Comparison of ENCODE assay signal across 8 cellular contexts in genomic region chr2:69385443-69386151, GRCh38. TPM values are rescaled to one million over a fixed set of nuclear protein-coding genes. Genes with fewer than 3 reads are reported as not detected.
A peak's percentile ranks its signal among the peaks of the same experiment; 100 is the strongest.
DNase-seq lines count a peak whose midpoint lies in the region; ATAC-seq, FAIRE-seq and TF ChIP-seq lines count a peak whose summit lies in the region.

No MANE protein-coding gene starts in this region.

- FAIRE-seq in GM19239 (lab: Jason Lieb, UNC): no peak

- ATAC-seq in DND-41 (ENCODE audit: insufficient read depth, low read depth) (no peak), HG03378 (IDR thresholded peaks at IDR 0.05; ENCODE audit: unreplicated experiment) (no peak)

- H3K4me3 ChIP-seq in DND-41 (ENCODE audit: low read depth in 1 of 2, low read length in 2 of 2): peak overlapping the region; percentile 73 to 79; a peak in 3 of 4 replicates
- H3K4me3 ChIP-seq in dorsolateral prefrontal cortex: peak overlapping the region in 55 of 59 donors; percentile 62 to 99 (median 89)
- H3K4me3 ChIP-seq in neuron (ENCODE audit: low read length): peak overlapping the region; percentile 67

- H3K27me3 ChIP-seq in DND-41 (ENCODE audit: insufficient read depth, low read length, poor library complexity) (no peaks in the 10 kb centered on the region), dorsolateral prefrontal cortex (no peaks in the 10 kb centered on the region), neuron (ENCODE audit: insufficient read depth, low read length) (no peaks in the 10 kb centered on the region)

- H3K9me3 ChIP-seq in DND-41 (ENCODE audit: insufficient read depth, low read length, severe bottlenecking) (no peaks in the 10 kb centered on the region), neuron (ENCODE audit: low read length) (no peaks in the 10 kb centered on the region)

- peaks cover 3% of the 10 kb centered on the region; the same call in 1 of the 2 replicates for H3K36me3 ChIP-seq in DND-41 (ENCODE audit: insufficient read depth, low read length)
- H3K36me3 ChIP-seq in neuron (ENCODE audit: insufficient read depth, low read length): no peaks in the 10 kb centered on the region

- H3K4me2 ChIP-seq in DND-41 (ENCODE audit: insufficient read depth, low read length): peak overlapping the region; percentile 71

- H3K79me2 ChIP-seq in DND-41 (ENCODE audit: insufficient read depth, low read length): peaks cover 70% of the 10 kb centered on the region

- peaks cover 47% of the 10 kb centered on the region for H3K4me1 ChIP-seq in DND-41 (ENCODE audit: insufficient read depth, low read length)
- H3K4me1 ChIP-seq in neuron (ENCODE audit: insufficient read depth, low read length): peaks cover 18% of the 10 kb centered on the region

- DNase-seq in DND-41: no peak
- peak; percentile 28 for DNase-seq in NCI-H526 treated with DMSO at 0.1 percent for 48 hours (lab: John Stamatoyannopoulos, UW)
- DNase-seq in dorsolateral prefrontal cortex: no peak
- no peak for DNase-seq in hepatic stellate cell (ENCODE audit: low spot score)
- DNase-seq in occipital lobe (lab: John Stamatoyannopoulos, UW): no peak
- DNase-seq in GM19239 (ENCODE audit: insufficient read length, low spot score): no peak

- H4K20me1 ChIP-seq in DND-41 (ENCODE audit: insufficient read depth, low read length): peaks cover 8% of the 10 kb centered on the region; the same call in 1 of the 2 replicates

- H2AFZ ChIP-seq in DND-41 (ENCODE audit: low read depth, low read length): no peak overlapping the region
- no peak overlapping the region for H2AFZ ChIP-seq in neuron (ENCODE audit: low read depth, low read length)

- peak overlapping the region; percentile 64 for H3K9ac ChIP-seq in DND-41 (ENCODE audit: low read depth, low read length)

- no peak for TF ChIP-seq CTCF in DND-41 (IDR thresholded peaks at IDR 0.05; ENCODE audit: borderline replicate concordance, extremely low read depth, low read length, poor library complexity, severe bottlenecking)
- no peak for TF ChIP-seq CTCF in dorsolateral prefrontal cortex (IDR thresholded peaks at IDR 0.05 in 54 of 56, conservative IDR thresholded peaks at IDR 0.05 in 2 of 56; ENCODE audit: low read depth in 1 of 56, partially characterized antibody in 56 of 56)

- H3K27ac ChIP-seq in DND-41 (ENCODE audit: low read length) (peak overlapping the region; percentile 74; the same call in 1 of the 2 replicates), dorsolateral prefrontal cortex (peak overlapping the region in 2 of 59 donors; percentile 6 to 91)

- intact Hi-C loops in dorsolateral prefrontal cortex (cut with DNase I): loop anchor here (2.0 to 10.0 kb wide), 3 partner anchors 51 to 329 kb away; partner anchors contain the start of genes NFU1 (in 2 of the 2) and AAK1 (in 1 of the 2)

RNA-seq across cellular contexts. Expression of gene GFPT1, which starts 1.4 kb away (rescaled TPM):
- total RNA-seq in dorsolateral prefrontal cortex (10 to 100 TPM; 18.0 to 44.5 (median 31.9) TPM), occipital lobe (79.4 TPM)

RNA-seq across cellular contexts. Expression of gene NFU1, which starts 51.6 kb away (rescaled TPM):
- total RNA-seq in dorsolateral prefrontal cortex: 10 to 100 TPM; 27.9 to 60.5 (median 41.9) TPM
- 51.5 TPM for total RNA-seq in occipital lobe
